Comparison of ENCODE assay signal across 19 cellular contexts in the genomic region with DNA sequence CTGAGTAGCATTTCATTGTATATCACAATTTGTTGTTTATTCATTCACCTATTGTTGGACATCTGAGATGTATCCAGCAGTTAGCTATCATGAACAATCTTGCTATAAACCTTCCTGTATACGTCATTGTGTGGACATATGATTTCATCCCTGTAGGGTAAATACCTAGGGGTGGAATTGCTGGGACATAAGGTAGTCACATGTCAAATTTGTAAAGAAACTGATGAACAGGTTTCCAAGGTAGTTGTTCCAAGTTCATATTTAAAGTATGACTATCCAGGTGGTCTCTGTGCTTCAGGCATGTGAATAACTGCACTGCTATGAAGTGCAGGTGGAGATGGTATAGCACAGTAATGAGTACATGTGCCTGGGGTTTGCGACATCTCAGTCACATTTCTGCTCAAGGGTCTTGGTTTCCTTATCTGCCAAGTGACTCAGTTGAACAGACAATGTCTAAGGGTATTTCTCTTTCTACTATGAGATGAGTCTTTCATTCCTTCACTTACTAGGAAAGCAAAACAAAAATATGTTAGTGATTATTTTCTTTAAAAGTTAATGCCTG.
"Had no signal": no experiment of that assay in that cellular context is flagged by ENCODE, and none has a peak within 500 bp of the region (broad histone marks: within the 10 kb centered on the region; RNA-seq: fewer than 3 reads in every experiment).

No MANE protein-coding gene starts in this region.

- H3K36me3 ChIP-seq: esophagus squamous epithelium, left ventricle myocardium inferior, lower lobe of right lung, pancreas, tibial artery, upper lobe of right lung, vagina had no signal

- H3K27ac ChIP-seq: dorsolateral prefrontal cortex, lower lobe of right lung, pancreas, tibial artery, upper lobe of right lung, vagina had no signal

- H3K79me2 ChIP-seq: hepatocyte had no signal

- H3K4me1 ChIP-seq: pancreas had no signal

- H2AFZ ChIP-seq: hepatocyte had no signal

- H3K9me3 ChIP-seq: pancreas, vagina had no signal

- ATAC-seq: pancreas; stimulated activated memory B cell treated with anti-CD40 and anti-IgM and Interleukin-4, amounts not matched to agents 10 μg/mL and 1 μg/mL and 100 μg/mL, for 72 hours had no signal

- DNase-seq: cortex of kidney; dorsolateral prefrontal cortex; effector CD8-positive, alpha-beta T cell; esophagus squamous epithelium; foreskin fibroblast; kidney; left ventricle myocardium inferior; lower lobe of right lung; mesenchymal stem cell; naive B cell; occipital lobe; pancreas; stimulated activated CD4-positive, alpha-beta T cell treated with anti-CD3 and anti-CD28 coated beads, Interleukin-4, amount 100 ng/mL, for 1 hour; stimulated activated CD8-positive, alpha-beta memory T cell treated with anti-CD3 and anti-CD28 coated beads, Interleukin-4, amount 100 ng/mL, for 48 hours; tibial artery; upper lobe of right lung had no signal

- H3K27me3 ChIP-seq: dorsolateral prefrontal cortex, esophagus squamous epithelium, hepatocyte, pancreas, upper lobe of right lung, vagina had no signal

- H3K4me3 ChIP-seq: dorsolateral prefrontal cortex, esophagus squamous epithelium, hepatocyte, left ventricle myocardium inferior, lower lobe of right lung, pancreas, tibial artery, upper lobe of right lung, vagina had no signal

- FAIRE-seq: kidney, pancreas had no signal
